Comparison of ENCODE assay signal across 10 cellular contexts in genomic region chr7:77426052-77426404, GRCh38. TPM values are rescaled to one million over a fixed set of nuclear protein-coding genes. Genes with fewer than 3 reads are reported as not detected.
DNase-seq lines count a peak whose midpoint lies in the region; ATAC-seq and TF ChIP-seq lines count a peak whose summit lies in the region.
"Had no signal": no experiment of that assay in that cellular context is flagged by ENCODE, and none has a peak within 500 bp of the region (broad histone marks: within the 10 kb centered on the region; RNA-seq: fewer than 3 reads in every experiment).

No MANE protein-coding gene starts in this region.

- peaks cover 37% of the 10 kb centered on the region for H3K4me1 ChIP-seq in mesodermal cell (ENCODE audit: control insufficient read depth, insufficient read depth, low read length, poor library complexity, severe bottlenecking)

- DNase-seq in OCI-M1 (lab: John Stamatoyannopoulos, UW) (peak; percentile 38), HuH-7 (ENCODE audit: low spot score) (no peak), T-cell (no peak), HEK293T (ENCODE audit: extremely low spot score) (no peak)
- DNase-seq in activated CD4-positive, alpha-beta T cell treated with anti-CD3 and anti-CD28 coated beads, Interleukin-2, amount 50 U/mL, for 1 hour = no peak
- DNase-seq: activated CD4-positive, alpha-beta T cell treated with anti-CD3 and anti-CD28 coated beads, Interleukin-2, amount 10 ng/mL, durations not matched to agents 7 days and 5 days; DMS153 had no signal

- peak overlapping the region; percentile 96 for H3K27ac ChIP-seq in mesodermal cell (ENCODE audit: low read depth, low read length, severe bottlenecking)

- H3K4me3 ChIP-seq in mesodermal cell (ENCODE audit: extremely low read depth, insufficient read depth, low read length, poor library complexity, severe bottlenecking) = no peak overlapping the region

- no peaks in the 10 kb centered on the region for H3K9me3 ChIP-seq in mesodermal cell (ENCODE audit: control insufficient read depth, low read length)

- H3K36me3 Mint-ChIP-seq in T-cell = no peaks in the 10 kb centered on the region

- H3K4me3 Mint-ChIP-seq in T-cell = no peak overlapping the region
- H3K4me3 Mint-ChIP-seq: activated CD4-positive, alpha-beta T cell treated with anti-CD3 and anti-CD28 coated beads, Interleukin-2, amount 10 ng/mL, durations not matched to agents 7 days and 5 days had no signal

- no peak overlapping the region for H3K27ac Mint-ChIP-seq in T-cell
- H3K27ac Mint-ChIP-seq: activated CD4-positive, alpha-beta T cell treated with anti-CD3 and anti-CD28 coated beads, Interleukin-2, amount 10 ng/mL, durations not matched to agents 7 days and 5 days had no signal

- CTCF ChIA-PET in T-cell (lab: Charles Lee) = no interaction called here
- CTCF ChIA-PET in HEK293T (lab: Yijun Ruan, JAX) = interaction anchor here (0.7 to 0.8 kb wide), 2 partner anchors 11 to 243 kb away, joined by 3 to 6 read pairs; no protein-coding TSS in a partner anchor

- peaks cover 7 to 10% of the 10 kb centered on the region in 2 donors for H3K27me3 Mint-ChIP-seq in T-cell

- WGBS in mesodermal cell (ENCODE audit: insufficient coverage in 2 of 2), 2 experiments = no CpG with 5 or more reads among the region's 5 CpGs

- POLR2A ChIA-PET in T-cell (lab: Charles Lee) = interaction anchor here in 1 of 2 donors (0.7 kb wide), 1 partner anchor 146 kb away, joined by 3 read pairs; no protein-coding TSS in a partner anchor
- POLR2A ChIA-PET in HEK293T (lab: Yijun Ruan, JAX) = no interaction called here

- H3K36me3 ChIP-seq in mesodermal cell (ENCODE audit: control insufficient read depth, insufficient read depth, low read length) = no peaks in the 10 kb centered on the region

- peaks cover 24 to 37% (median 26%) of the 10 kb centered on the region in 3 donors for H3K4me1 Mint-ChIP-seq in T-cell

- ATAC-seq in GM18502 (IDR thresholded peaks at IDR 0.05; ENCODE audit: poor library complexity, unreplicated experiment) (peak; percentile 63), HG02588 (IDR thresholded peaks at IDR 0.05; ENCODE audit: unreplicated experiment) (peak; percentile 66), T-cell (replicated peaks in 1 of 4) (no peak)

- no peaks in the 10 kb centered on the region for H3K9me3 Mint-ChIP-seq in T-cell
- H3K9me3 Mint-ChIP-seq: activated CD4-positive, alpha-beta T cell treated with anti-CD3 and anti-CD28 coated beads, Interleukin-2, amount 10 ng/mL, durations not matched to agents 7 days and 5 days had no signal

TF ChIP-seq in HEK293T, 16 proteins besides CTCF, POLR2A, EP300 and RAD21:
- TF ChIP-seq LEF1 (IDR thresholded peaks at IDR 0.05; ENCODE audit: borderline replicate concordance) (no peak), ELF4 (IDR thresholded peaks at IDR 0.05) (no peak), BHLHE40 (IDR thresholded peaks at IDR 0.05; ENCODE audit: borderline replicate concordance) (no peak), FOXM1 (IDR thresholded peaks at IDR 0.05; ENCODE audit: borderline replicate concordance) (no peak), PKNOX1 (IDR thresholded peaks at IDR 0.05) (no peak), FOXK2 (IDR thresholded peaks at IDR 0.05) (no peak), CTBP1 (IDR thresholded peaks at IDR 0.05; ENCODE audit: borderline replicate concordance) (no peak), L3MBTL2 (conservative IDR thresholded peaks at IDR 0.05) (no peak), TARDBP (IDR thresholded peaks at IDR 0.05) (no peak), SP1 (IDR thresholded peaks at IDR 0.05) (no peak), ZNF384 (IDR thresholded peaks at IDR 0.05) (no peak), NFRKB (IDR thresholded peaks at IDR 0.05) (no peak), HDGF (IDR thresholded peaks at IDR 0.05; ENCODE audit: borderline replicate concordance) (no peak), FOXA1 (IDR thresholded peaks at IDR 0.05) (no peak), ARNT (IDR thresholded peaks at IDR 0.05) (no peak), SUZ12 (IDR thresholded peaks at IDR 0.05) (no peak)
TF ChIP-seq in HEK293T: peak in this region for 0.

RNA-seq across cellular contexts. Expression of gene GSAP, which starts 9.9 kb away (rescaled TPM):
- 0.66 TPM for polyA plus RNA-seq in mesodermal cell (2013, experiment 1 of 2)
- 0.71 TPM for polyA plus RNA-seq in mesodermal cell (2013, experiment 2 of 2)
- total RNA-seq in T-cell = 10 to 100 TPM; 17.7 to 40.0 (median 25.7) TPM

Comparison
In these comparisons a context has a peak if more than half of its experiments do, and no peak if none do; other contexts are left out.
1. ATAC-seq: peak in GM18502 (single experiment) and HG02588 (single experiment); none in T-cell (0 of 4).